In the genomic region with DNA sequence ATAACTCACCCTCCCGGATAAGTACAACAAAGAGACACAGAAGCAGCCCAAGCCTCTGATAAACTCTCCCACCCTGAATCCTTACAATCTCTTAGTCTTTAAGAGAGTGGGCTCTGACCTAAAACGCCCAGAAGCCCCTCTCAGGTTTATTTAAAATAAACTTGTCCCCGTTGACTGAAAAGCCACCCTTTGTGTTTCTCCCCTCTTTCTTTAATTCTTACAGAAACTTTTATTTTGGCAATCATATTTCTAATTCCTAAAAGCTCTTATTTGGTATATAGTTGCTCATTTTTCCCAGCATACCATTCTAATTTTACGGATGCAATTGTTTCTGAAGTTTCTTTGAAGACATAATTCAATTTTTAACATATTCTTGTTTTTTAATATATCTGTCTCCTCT, we compare ENCODE assay signal across 8 cellular contexts.
"Had no signal": no experiment of that assay in that cellular context is flagged by ENCODE, and none has a peak within 500 bp of the region (broad histone marks: within the 10 kb centered on the region; RNA-seq: fewer than 3 reads in every experiment).

No MANE protein-coding gene starts in this region.

- ATAC-seq: GM12878 had no signal

- FAIRE-seq: G401.6, GM12878, GM12891, GM12892, GM18507, GM19239 had no signal

- H3K4me3 ChIP-seq: GM12878 had no signal

- DNase-seq: GDM1, GF-D8 had no signal
